Comparison of ENCODE assay signal across 8 cellular contexts in genomic region chrX:131802836-131803626, GRCh38.
A peak's percentile ranks its signal among the peaks of the same experiment; 100 is the strongest.
DNase-seq lines count a peak whose midpoint lies in the region; ATAC-seq lines count a peak whose summit lies in the region.

No MANE protein-coding gene starts in this region.

- H3K27ac ChIP-seq in subcutaneous abdominal adipose tissue (ENCODE audit: low read depth, low read length): no peak overlapping the region

- peak; percentile 60 for DNase-seq in DMS53 (lab: John Stamatoyannopoulos, UW)
- peak; percentile 5 for DNase-seq in NCI-H1417 treated with DMSO at 0.1 percent for 48 hours (lab: John Stamatoyannopoulos, UW)
- DNase-seq in activated gamma-delta T cell (lab: John Stamatoyannopoulos, UW): peak; percentile 12
- peak; percentile 63 for DNase-seq in kidney tubule cell (ENCODE audit: low spot score)
- no peak for DNase-seq in NCI-H446 (lab: John Stamatoyannopoulos, UW)

- peak overlapping the region in 1 of 5 donors; percentile 56 for H3K9ac ChIP-seq in subcutaneous abdominal adipose tissue (ENCODE audit: low read length in 5 of 5)

- no peaks in the 10 kb centered on the region for H3K9me3 ChIP-seq in subcutaneous abdominal adipose tissue (ENCODE audit: control insufficient read depth in 5 of 5, low read length in 5 of 5)

- H3K36me3 ChIP-seq in subcutaneous abdominal adipose tissue (ENCODE audit: control insufficient read depth in 5 of 5, insufficient read depth in 5 of 5, low read length in 5 of 5): no peaks in the 10 kb centered on the region

- peak overlapping the region; percentile 13 to 74 (median 65) for H3K4me3 ChIP-seq in subcutaneous abdominal adipose tissue (ENCODE audit: low read depth in 1 of 5, low read length in 5 of 5)

- no peaks in the 10 kb centered on the region for H3K27me3 ChIP-seq in subcutaneous abdominal adipose tissue (ENCODE audit: control insufficient read depth in 5 of 5, insufficient read depth in 4 of 5, low read length in 5 of 5)

- peaks cover 5 to 27% (median 22%) of the 10 kb centered on the region in 5 donors for H3K4me1 ChIP-seq in subcutaneous abdominal adipose tissue (ENCODE audit: control insufficient read depth in 5 of 5, insufficient read depth in 5 of 5, low read length in 5 of 5)

- ATAC-seq in GM19395 (IDR thresholded peaks at IDR 0.05; ENCODE audit: unreplicated experiment) (peak; percentile 83), GM21447 (IDR thresholded peaks at IDR 0.05; ENCODE audit: unreplicated experiment) (no peak)

Comparison
In these comparisons a context has a peak if more than half of its experiments do, and no peak if none do; other contexts are left out.
1. DNase-seq: peak in DMS53 (single experiment), NCI-H1417 treated with DMSO at 0.1 percent for 48 hours (single experiment), activated gamma-delta T cell (single experiment) and kidney tubule cell (single experiment); none in NCI-H446 (0 of 2).